ENCODE assay signal across 18 cellular contexts in genomic region chr3:83435173-83435572, GRCh38.
A peak's percentile ranks its signal among the peaks of the same experiment; 100 is the strongest.
DNase-seq lines count a peak whose midpoint lies in the region; ATAC-seq, FAIRE-seq and TF ChIP-seq lines count a peak whose summit lies in the region.
"Had no signal": no experiment of that assay in that cellular context is flagged by ENCODE, and none has a peak within 500 bp of the region (broad histone marks: within the 10 kb centered on the region; RNA-seq: fewer than 3 reads in every experiment).

No MANE protein-coding gene starts in this region.

- H3K4me2 ChIP-seq in OCI-LY1 (ENCODE audit: low read length), result peak overlapping the region; percentile 68
- H3K4me2 ChIP-seq in H1 (ENCODE audit: insufficient read depth in 1 of 2, low read depth in 2 of 2, low read length in 2 of 2), result no peak overlapping the region
- no peak overlapping the region for H3K4me2 ChIP-seq in neuronal stem cell (ENCODE audit: insufficient read depth, low read length, poor library complexity, severe bottlenecking)
- H3K4me2 ChIP-seq: BLaER1 had no signal

- H2BK12ac ChIP-seq in H1 (ENCODE audit: low read depth, low read length) (no peak overlapping the region), neuronal stem cell (ENCODE audit: low read length) (no peak overlapping the region)

- H2BK120ac ChIP-seq in H1 (replicated peaks; ENCODE audit: low read depth, low read length) (no peak overlapping the region), neuronal stem cell (ENCODE audit: low read depth, low read length) (no peak overlapping the region)

- ATAC-seq in T-helper 17 cell, result no peak
- ATAC-seq: activated CD8-positive, alpha-beta T cell treated with anti-CD3 and anti-CD28 coated beads, Interleukin-2, amount 10 ng/mL, durations not matched to agents 7 days and 5 days; effector memory CD8-positive, alpha-beta T cell; pancreas had no signal

- H3K18ac ChIP-seq in H1 (ENCODE audit: extremely low read depth, low read length) (no peak overlapping the region), neuronal stem cell (ENCODE audit: low read length) (no peak overlapping the region)

- peak overlapping the region; percentile 52 for H3K9ac ChIP-seq in OCI-LY1 (ENCODE audit: low read length)
- H3K9ac ChIP-seq in H1 (replicated peaks in 1 of 4; ENCODE audit: extremely low read depth in 1 of 4, low read depth in 3 of 4, low read length in 3 of 4), result no peak overlapping the region
- no peak overlapping the region for H3K9ac ChIP-seq in neuronal stem cell (ENCODE audit: low read depth, low read length, poor library complexity)
- H3K9ac ChIP-seq: BLaER1 had no signal

- POLR2A ChIA-PET in H1 (lab: Charles Lee; ENCODE audit: partially characterized antibody), result no interaction called here

- H2AK5ac ChIP-seq in H1 (ENCODE audit: low read depth, low read length) (no peak overlapping the region), neuronal stem cell (ENCODE audit: low read depth, low read length) (no peak overlapping the region)

- H4K5ac ChIP-seq in H1 (ENCODE audit: insufficient read length, low read depth, low read length), result no peak overlapping the region

- no peak for FAIRE-seq in H1 (lab: Jason Lieb, UNC)
- FAIRE-seq: GM12891, pancreas had no signal

- TF ChIP-seq CTCF in OCI-LY1 (IDR thresholded peaks at IDR 0.05; ENCODE audit: low read length) (no peak), H1 (IDR thresholded peaks at IDR 0.05; ENCODE audit: control extremely low read depth in 1 of 3, insufficient read depth in 1 of 3, low read depth in 1 of 3, low read length in 3 of 3) (no peak)

- peak; percentile 15 for DNase-seq in M059J (ENCODE audit: low read depth)
- DNase-seq in H1 (ENCODE audit: low read depth in 1 of 2, low spot score in 2 of 2), result no peak
- DNase-seq in neuronal stem cell (ENCODE audit: low spot score), result peak; percentile 8
- DNase-seq in AG08395 (ENCODE audit: low spot score), result no peak
- no peak for DNase-seq in head of caudate nucleus
- DNase-seq in T-helper 17 cell, result no peak
- DNase-seq: activated CD8-positive, alpha-beta T cell treated with anti-CD3 and anti-CD28 coated beads, Interleukin-2, amount 10 ng/mL, durations not matched to agents 7 days and 5 days; effector memory CD8-positive, alpha-beta T cell; GF-D8; kidney glomerular epithelial cell; MM.1S; NCI-H1930; pancreas had no signal

- CTCF ChIA-PET in H1 (lab: Charles Lee; ENCODE audit: partially characterized antibody), result no interaction called here

- no peak for TF ChIP-seq EP300 in H1 (IDR thresholded peaks at IDR 0.05; ENCODE audit: borderline replicate concordance in 1 of 2, low read depth in 2 of 2, low read length in 2 of 2)

- H4K8ac ChIP-seq in H1 (ENCODE audit: extremely low read depth, insufficient read depth, low read length), result no peak overlapping the region
- H4K8ac ChIP-seq in neuronal stem cell (ENCODE audit: low read depth, low read length), result no peak overlapping the region

- no peaks in the 10 kb centered on the region for H3K9me2 ChIP-seq in OCI-LY1 (ENCODE audit: low read depth, low read length)

- H3K27me3 Mint-ChIP-seq in T-helper 17 cell, result no peaks in the 10 kb centered on the region
- H3K27me3 Mint-ChIP-seq: central memory CD8-positive, alpha-beta T cell; effector memory CD8-positive, alpha-beta T cell had no signal

- no peaks in the 10 kb centered on the region for H3K36me3 Mint-ChIP-seq in T-helper 17 cell (ENCODE audit: low read depth)

- H2BK20ac ChIP-seq in H1 (ENCODE audit: low read length), result no peak overlapping the region

- no peaks in the 10 kb centered on the region for H3K23me2 ChIP-seq in H1 (ENCODE audit: low read depth, low read length)

- peak overlapping the region; percentile 79 for H3K27ac ChIP-seq in OCI-LY1 (ENCODE audit: low read depth, low read length, poor library complexity, severe bottlenecking)
- no peak overlapping the region for H3K27ac ChIP-seq in H1 (ENCODE audit: low read depth, low read length)
- no peak overlapping the region for H3K27ac ChIP-seq in neuronal stem cell (replicated peaks; ENCODE audit: low read length)
- H3K27ac ChIP-seq: BLaER1, pancreas, suprapubic skin had no signal

- no peaks in the 10 kb centered on the region for H3K4me1 Mint-ChIP-seq in T-helper 17 cell
- H3K4me1 Mint-ChIP-seq: central memory CD8-positive, alpha-beta T cell had no signal

- peak overlapping the region; percentile 88 for H2AFZ ChIP-seq in OCI-LY1 (ENCODE audit: low read length)
- peak overlapping the region; percentile 63; the same call in 1 of the 2 replicates for H2AFZ ChIP-seq in H1 (ENCODE audit: low read length)
- H2AFZ ChIP-seq in neuronal stem cell (ENCODE audit: low read length), result peak overlapping the region; percentile 91

- H3K9me3 ChIP-seq in OCI-LY1 (ENCODE audit: low read length) (no peaks in the 10 kb centered on the region), H1 (ENCODE audit: insufficient read depth in 2 of 2, low read depth in 1 of 2, low read length in 1 of 2) (no peaks in the 10 kb centered on the region), neuronal stem cell (replicated peaks in 1 of 2; ENCODE audit: control insufficient read depth in 2 of 2, insufficient read depth in 1 of 2, low read depth in 1 of 2, low read length in 2 of 2) (no peaks in the 10 kb centered on the region), T-helper 17 cell (ENCODE audit: control insufficient read depth, low read length, poor library complexity, severe bottlenecking) (no peaks in the 10 kb centered on the region)
- H3K9me3 ChIP-seq: BLaER1, pancreas, suprapubic skin had no signal

- H3K79me2 ChIP-seq in OCI-LY1 (ENCODE audit: insufficient read depth, low read length) (no peaks in the 10 kb centered on the region), H1 (ENCODE audit: control insufficient read depth in 1 of 2, insufficient read depth in 2 of 2, low read length in 2 of 2) (no peaks in the 10 kb centered on the region)

- H3K27me3 ChIP-seq in OCI-LY1 (ENCODE audit: insufficient read depth, low read length) (no peaks in the 10 kb centered on the region), H1 (replicated peaks in 1 of 4; ENCODE audit: control insufficient read depth in 3 of 4, extremely low read depth in 1 of 4, insufficient read depth in 3 of 4, low read length in 3 of 4) (no peaks in the 10 kb centered on the region), neuronal stem cell (ENCODE audit: control insufficient read depth in 3 of 3, insufficient read depth in 3 of 3, low read depth in 1 of 3, low read length in 3 of 3) (no peaks in the 10 kb centered on the region)
- H3K27me3 ChIP-seq: BLaER1, pancreas, suprapubic skin had no signal

- H3K23ac ChIP-seq in H1 (ENCODE audit: insufficient read length) (no peak overlapping the region), neuronal stem cell (ENCODE audit: low read depth, low read length, poor library complexity) (no peak overlapping the region)

- H3K4me3 ChIP-seq in OCI-LY1 (ENCODE audit: low read depth, low read length, poor library complexity, severe bottlenecking), result peak overlapping the region; percentile 41
- no peak overlapping the region for H3K4me3 ChIP-seq in H1 (ENCODE audit: extremely low read depth in 1 of 4, insufficient read depth in 2 of 4, low read depth in 3 of 4, low read length in 4 of 4)
- peak overlapping the region in 1 of 2 donors; percentile 20 for H3K4me3 ChIP-seq in neuronal stem cell (ENCODE audit: low read length in 2 of 2)
- H3K4me3 ChIP-seq: BLaER1, pancreas, suprapubic skin had no signal

- no peak overlapping the region for H3K56ac ChIP-seq in H1 (replicated peaks; ENCODE audit: insufficient read length, low read depth, low read length)

- H3K36me3 ChIP-seq in OCI-LY1 (ENCODE audit: insufficient read depth, low read length), result no peaks in the 10 kb centered on the region
- no peaks in the 10 kb centered on the region for H3K36me3 ChIP-seq in H1 (ENCODE audit: control insufficient read depth in 2 of 4, insufficient read depth in 4 of 4, low read length in 3 of 4)
- no peaks in the 10 kb centered on the region for H3K36me3 ChIP-seq in neuronal stem cell (replicated peaks in 1 of 2; ENCODE audit: control insufficient read depth in 2 of 2, insufficient read depth in 2 of 2, low read length in 2 of 2)
- H3K36me3 ChIP-seq: BLaER1, pancreas, suprapubic skin had no signal

- WGBS in H1 (ENCODE audit: extremely low coverage in 1 of 2, insufficient coverage in 1 of 2, insufficient read length in 1 of 2, insufficient replicate concordance in 2 of 2, low coverage in 1 of 2, low lambda C conversion rate in 2 of 2, missing lambda C conversion rate in 1 of 2), 2 experiments, result 83% methylated on average over 3 of the region's 3 CpGs; no CpG with 5 or more reads in 1 of the 2 experiments
- WGBS in neuronal stem cell (ENCODE audit: extremely low coverage in 2 of 2, insufficient read length in 2 of 2, insufficient replicate concordance in 1 of 2), 2 donors, result no CpG with 5 or more reads among the region's 3 CpGs

- no peak overlapping the region for H3K4me3 Mint-ChIP-seq in T-helper 17 cell
- H3K4me3 Mint-ChIP-seq: activated CD8-positive, alpha-beta T cell treated with anti-CD3 and anti-CD28 coated beads, Interleukin-2, amount 10 ng/mL, durations not matched to agents 7 days and 5 days; central memory CD8-positive, alpha-beta T cell; effector memory CD8-positive, alpha-beta T cell had no signal

- no peak overlapping the region for H3K4ac ChIP-seq in H1 (replicated peaks; ENCODE audit: insufficient read length, low read depth, low read length)
- no peak overlapping the region for H3K4ac ChIP-seq in neuronal stem cell (ENCODE audit: low read length)

- H4K91ac ChIP-seq in H1 (replicated peaks; ENCODE audit: insufficient read length, low read length) (no peak overlapping the region), neuronal stem cell (ENCODE audit: low read depth, low read length, poor library complexity) (no peak overlapping the region)

- no peak for TF ChIP-seq POLR2A in H1 (IDR thresholded peaks at IDR 0.05; ENCODE audit: control extremely low read depth in 1 of 2, low read depth in 2 of 2, low read length in 2 of 2)

- H3F3A ChIP-seq in OCI-LY1 (ENCODE audit: insufficient read depth, low read length), result no peaks in the 10 kb centered on the region

- H2BK15ac ChIP-seq in H1 (ENCODE audit: low read length) (no peak overlapping the region), neuronal stem cell (ENCODE audit: low read length) (no peak overlapping the region)

- intact Hi-C loops in head of caudate nucleus (cut with DNase I), result no loop called here

- H3K79me1 ChIP-seq in H1 (ENCODE audit: low read depth, low read length), result no peaks in the 10 kb centered on the region
- H3K79me1 ChIP-seq in neuronal stem cell (ENCODE audit: low read depth, low read length), result no peaks in the 10 kb centered on the region

- no peak overlapping the region for H3K14ac ChIP-seq in H1 (ENCODE audit: insufficient read length)
- no peak overlapping the region for H3K14ac ChIP-seq in neuronal stem cell (ENCODE audit: low read length)

- TF ChIP-seq RAD21 in H1 (IDR thresholded peaks at IDR 0.05 in 1 of 2, conservative IDR thresholded peaks at IDR 0.05 in 1 of 2; ENCODE audit: low read depth in 2 of 2, low read length in 2 of 2), result no peak

- H3K4me1 ChIP-seq in OCI-LY1 (ENCODE audit: insufficient read depth, low read length, severe bottlenecking), result peaks cover 22% of the 10 kb centered on the region
- H3K4me1 ChIP-seq in H1 (replicated peaks in 1 of 4; ENCODE audit: control insufficient read depth in 3 of 4, insufficient read depth in 4 of 4, low read length in 3 of 4), result no peaks in the 10 kb centered on the region
- peaks cover 0 to 8% of the 10 kb centered on the region in 2 donors for H3K4me1 ChIP-seq in neuronal stem cell (ENCODE audit: control insufficient read depth in 2 of 2, insufficient read depth in 1 of 2, low read depth in 1 of 2, low read length in 2 of 2)
- H3K4me1 ChIP-seq: BLaER1, pancreas, suprapubic skin had no signal

- H4K20me1 ChIP-seq in OCI-LY1 (ENCODE audit: insufficient read depth, low read length) (no peaks in the 10 kb centered on the region), H1 (replicated peaks in 1 of 2; ENCODE audit: control insufficient read depth in 1 of 2, insufficient read depth in 2 of 2, low read length in 2 of 2) (no peaks in the 10 kb centered on the region)
- H4K20me1 ChIP-seq: BLaER1 had no signal

- no peak overlapping the region for H3K27ac Mint-ChIP-seq in T-helper 17 cell
- H3K27ac Mint-ChIP-seq: activated CD8-positive, alpha-beta T cell treated with anti-CD3 and anti-CD28 coated beads, Interleukin-2, amount 10 ng/mL, durations not matched to agents 7 days and 5 days; effector memory CD8-positive, alpha-beta T cell had no signal

- no peak overlapping the region for H2BK5ac ChIP-seq in H1 (ENCODE audit: low read depth, low read length)
- H2BK5ac ChIP-seq in neuronal stem cell (ENCODE audit: low read length), result no peak overlapping the region

Comparison
In these comparisons a context has a peak if more than half of its experiments do, and no peak if none do; other contexts are left out.
1. DNase-seq: peak in M059J (single experiment) and neuronal stem cell (single experiment); none in H1 (0 of 2), AG08395 (single experiment), head of caudate nucleus (0 of 42) and T-helper 17 cell (0 of 3).
2. Peak in every context shown above with its lines, with median percentiles within 50 percentile points of each other: H2AFZ ChIP-seq.